ENCODE assay signal across 8 cellular contexts in genomic region chr10:114174462-114175190, GRCh38. TPM values are rescaled to one million over a fixed set of nuclear protein-coding genes. Genes with fewer than 3 reads are reported as not detected.
DNase-seq lines count a peak whose midpoint lies in the region; ATAC-seq, FAIRE-seq and TF ChIP-seq lines count a peak whose summit lies in the region.

No MANE protein-coding gene starts in this region.

- CTCF ChIA-PET in K562 (lab: Yijun Ruan, JAX; ENCODE audit: low intra/inter-chr PET ratio) = no interaction called here

- no peaks in the 10 kb centered on the region for H3K27me3 ChIP-seq in K562 (ENCODE audit: control insufficient read depth in 2 of 2, insufficient read depth in 2 of 2, low read length in 2 of 2)

- H3K27ac ChIP-seq in K562 (ENCODE audit: extremely low read depth, low read depth, low read length) = peak overlapping the region; percentile 85; the same call in 2 of the 3 replicates

- DNase-seq in AG08396 (ENCODE audit: low spot score) (peak; percentile 42), NCI-H69 (lab: John Stamatoyannopoulos, UW) (peak; percentile 73), K562 (ENCODE audit: extremely low read depth in 1 of 4, low spot score in 3 of 4) (no peak), inferior parietal cortex (ENCODE audit: extremely low spot score) (peak; percentile 32), NCI-H128 (lab: John Stamatoyannopoulos, UW; ENCODE audit: unreplicated experiment) (no peak)
- DNase-seq in stimulated activated CD8-positive, alpha-beta memory T cell treated with anti-CD3 and anti-CD28 coated beads, Interleukin-12 subunit alpha, Interleukin-12 subunit beta, amount 100 ng/mL, for 24 hours (ENCODE audit: extremely low read depth) = peak; percentile 15

- TF ChIP-seq POLR2A in K562 (conservative IDR thresholded peaks at IDR 0.05) = no peak

- in situ Hi-C loops in K562 (cut with MboI) = no loop called here

- H3K36me3 ChIP-seq in K562 (ENCODE audit: control insufficient read depth, insufficient read depth, low read length) = no peaks in the 10 kb centered on the region

- H3K4me3 ChIP-seq in K562 = peak overlapping the region; percentile 70

- TF ChIP-seq CTCF in K562 (IDR thresholded peaks at IDR 0.05 in 2 of 3, conservative IDR thresholded peaks at IDR 0.05 in 1 of 3; ENCODE audit: insufficient read depth in 2 of 3, low read depth in 1 of 3, low read length in 3 of 3) = no peak

- 3% methylated on average over 26 of the region's 29 CpGs for WGBS in K562 (ENCODE audit: insufficient coverage, low coverage, missing lambda C conversion rate)

- peaks cover 6 to 12% of the 10 kb centered on the region in 2 experiments; a peak in 4 of 5 replicates for H3K4me1 ChIP-seq in K562 (replicated peaks in 1 of 2; ENCODE audit: control insufficient read depth in 2 of 2, insufficient read depth in 2 of 2, low read length in 2 of 2)

- peak overlapping the region; percentile 92 for H3K4me2 ChIP-seq in K562 (ENCODE audit: insufficient read depth, low read length)

- intact Hi-C loops in K562 (cut with micrococcal nuclease) = no loop called here

- no peak for TF ChIP-seq EP300 in K562 (IDR thresholded peaks at IDR 0.05; ENCODE audit: low read length)

- peak overlapping the region; percentile 90 for H2AFZ ChIP-seq in K562 (ENCODE audit: low read depth, low read length)

- peaks cover 38% of the 10 kb centered on the region for H3K79me2 ChIP-seq in K562 (ENCODE audit: control insufficient read depth, insufficient read depth, low read length)

- no peak for TF ChIP-seq RAD21 in K562 (CRISPR knock-in tag; conservative IDR thresholded peaks at IDR 0.05 in 1 of 2, IDR thresholded peaks at IDR 0.05 in 1 of 2)

- FAIRE-seq in K562 (lab: Jason Lieb, UNC) = peak; percentile 37

- ATAC-seq in GM18508 (IDR thresholded peaks at IDR 0.05; ENCODE audit: insufficient read depth, unreplicated experiment) = peak; percentile 19
- peak; percentile 20 for ATAC-seq in HG02938 (IDR thresholded peaks at IDR 0.05; ENCODE audit: unreplicated experiment)
- ATAC-seq in K562 = peak; percentile 37

- no peaks in the 10 kb centered on the region for H4K20me1 ChIP-seq in K562 (replicated peaks; ENCODE audit: control insufficient read depth, insufficient read depth, low read length)

- POLR2A ChIA-PET in K562 (lab: Yijun Ruan, JAX) = interaction anchor here (0.6 to 1.0 kb wide), 3 partner anchors 9 to 1779 kb away, joined by 3 to 5 read pairs (median 4); no protein-coding TSS in a partner anchor

- peak overlapping the region; percentile 88 for H3K9ac ChIP-seq in K562 (ENCODE audit: insufficient read depth in 1 of 2, low read depth in 2 of 2, low read length in 2 of 2)

- BruUV-seq in K562 (replicated peaks; lab: Mats Ljungman, UMichigan) = no TSS peak

- no peaks in the 10 kb centered on the region for H3K9me1 ChIP-seq in K562 (ENCODE audit: control insufficient read depth, insufficient read depth, low read length)

- H3K9me3 ChIP-seq in K562 (replicated peaks; ENCODE audit: control insufficient read depth, insufficient read depth, low read depth, low read length) = no peaks in the 10 kb centered on the region

TF ChIP-seq in K562, 482 proteins besides CTCF, POLR2A, EP300 and RAD21 (continues in another document):
- TF ChIP-seq ZNF316 (IDR thresholded peaks at IDR 0.05) (peak; percentile 81), E2F5 (CRISPR knock-in tag; IDR thresholded peaks at IDR 0.05) (no peak), NR2C1 (IDR thresholded peaks at IDR 0.05) (no peak), NR2C1 (tag; IDR thresholded peaks at IDR 0.05) (no peak), C11orf30 (IDR thresholded peaks at IDR 0.05; ENCODE audit: low read depth) (peak; percentile 47; the same call in 1 of the 2 replicates), EP400 (IDR thresholded peaks at IDR 0.05) (no peak), ARID3B (CRISPR knock-in tag; IDR thresholded peaks at IDR 0.05; ENCODE audit: borderline replicate concordance) (no peak), PTTG1 (tag; IDR thresholded peaks at IDR 0.05; ENCODE audit: low read depth) (no peak), CBX8 (IDR thresholded peaks at IDR 0.05; ENCODE audit: borderline replicate concordance, extremely low read depth, low read depth, low read length, poor library complexity, severe bottlenecking) (no peak), EGR1 (conservative IDR thresholded peaks at IDR 0.05) (peak; percentile 74), NR1H2 (CRISPR knock-in tag; IDR thresholded peaks at IDR 0.05) (no peak), ZNF253 (CRISPR knock-in tag; conservative IDR thresholded peaks at IDR 0.05) (no peak), FOXJ3 (CRISPR knock-in tag; IDR thresholded peaks at IDR 0.05) (no peak), U2AF2 (optimal IDR thresholded peaks at IDR 0.05; ENCODE audit: low read depth, low read length) (no peak), BCOR (IDR thresholded peaks at IDR 0.05) (no peak), E2F6 (IDR thresholded peaks at IDR 0.05; ENCODE audit: borderline replicate concordance in 1 of 2, extremely low read depth in 1 of 2, insufficient read depth in 1 of 2, insufficient read length in 1 of 2, low read depth in 1 of 2, low read length in 1 of 2, poor library complexity in 1 of 2, severe bottlenecking in 1 of 2) (peak in 1 of 2 experiments; percentile 19), SNAPC5 (CRISPR knock-in tag; IDR thresholded peaks at IDR 0.05) (no peak), ZNF696 (CRISPR knock-in tag; conservative IDR thresholded peaks at IDR 0.05) (no peak)

RNA-seq across cellular contexts. Expression of gene CCDC186, which starts 0.6 kb away (rescaled TPM):
- 6.9 and 39.4 TPM in 2 replicates for total RNA-seq in K562 (2011; cell fraction: chromatin; rRNA removed; ENCODE audit: low replicate concordance)
- total RNA-seq in K562 (2011; cell fraction: nucleolus; rRNA removed) = 3.7 and 5.5 TPM in 2 replicates
- total RNA-seq in K562 (2011; cell fraction: nucleoplasm; rRNA removed) = 9.8 and 21.8 TPM in 2 replicates
- total RNA-seq in K562 (2014; rRNA removed) (2.5 and 7.5 TPM in 2 replicates), K562 (2014; rRNA removed; fragmentation: Illumina TruSeq; extraction: Trizol) (6.2 and 8.3 TPM in 2 replicates), K562 (2015; rRNA removed; fragmentation: Illumina TruSeq; extraction: Trizol) (4.7 and 5.5 TPM in 2 replicates), K562 (2021) (3.3 and 3.8 TPM in 2 replicates)
- polyA plus RNA-seq in K562 (2011; rRNA removed) (5.4 and 7.1 TPM in 2 replicates), K562 (2014; fragmentation: Illumina TruSeq; extraction: Trizol) (4.1 and 4.7 TPM in 2 replicates), K562 (2014; fragmentation: Nextera tagmentation; extraction: Ambion mirVana) (1 to 10 TPM; 2.0 to 2.6 TPM), K562 (2014; rRNA removed) (2.5 and 3.6 TPM in 2 replicates)
- polyA plus RNA-seq in K562 (2011; cell fraction: cytosol; rRNA removed) = 0.57 and 2.1 TPM in 2 replicates
- polyA plus RNA-seq in K562 (2011; cell fraction: nucleus; rRNA removed) = 3.4 and 5.4 TPM in 2 replicates
- polyA plus RNA-seq in K562 (2012) = 2.5 and 4.1 TPM in 2 replicates
- 9.6 and 18.2 TPM in 2 replicates for polyA minus RNA-seq in K562 (2011; rRNA and poly(A)+ RNA removed)
- polyA minus RNA-seq in K562 (2011; cell fraction: cytosol; rRNA and poly(A)+ RNA removed) = 1.5 and 2.2 TPM in 2 replicates
- polyA minus RNA-seq in K562 (2011; cell fraction: nucleus; rRNA and poly(A)+ RNA removed) = 6.2 and 17.5 TPM in 2 replicates

RNA-seq across cellular contexts. Expression of gene TDRD1, which starts 4.5 kb away (rescaled TPM):
- total RNA-seq in K562 (2011; cell fraction: chromatin; rRNA removed; ENCODE audit: low replicate concordance) = not detected in 2 replicates
- not detected in 2 replicates for total RNA-seq in K562 (2011; cell fraction: nucleolus; rRNA removed)
- total RNA-seq in K562 (2011; cell fraction: nucleoplasm; rRNA removed) = not detected in 2 replicates
- total RNA-seq in K562 (2014; rRNA removed) = not detected in 2 replicates
- total RNA-seq in K562 (2014; rRNA removed; fragmentation: Illumina TruSeq; extraction: Trizol) = not detected in 2 replicates
- not detected in 2 replicates for total RNA-seq in K562 (2015; rRNA removed; fragmentation: Illumina TruSeq; extraction: Trizol)
- not detected in 2 replicates for total RNA-seq in K562 (2021)
- polyA plus RNA-seq in K562 (2011; rRNA removed) = not detected in 2 replicates
- polyA plus RNA-seq in K562 (2011; cell fraction: cytosol; rRNA removed) = not detected in 2 replicates
- polyA plus RNA-seq in K562 (2011; cell fraction: nucleus; rRNA removed) = not detected in 2 replicates
- not detected in 2 replicates for polyA plus RNA-seq in K562 (2012)
- polyA plus RNA-seq in K562 (2014; fragmentation: Illumina TruSeq; extraction: Trizol) = not detected in 2 replicates
- not detected for polyA plus RNA-seq in K562 (2014; fragmentation: Nextera tagmentation; extraction: Ambion mirVana)
- not detected in 2 replicates for polyA plus RNA-seq in K562 (2014; rRNA removed)
- not detected in 2 replicates for polyA minus RNA-seq in K562 (2011; rRNA and poly(A)+ RNA removed)
- not detected in 2 replicates for polyA minus RNA-seq in K562 (2011; cell fraction: cytosol; rRNA and poly(A)+ RNA removed)
- not detected in 2 replicates for polyA minus RNA-seq in K562 (2011; cell fraction: nucleus; rRNA and poly(A)+ RNA removed)

Comparison
In these comparisons a context has a peak if more than half of its experiments do, and no peak if none do; other contexts are left out.
1. DNase-seq: peak in AG08396 (single experiment), NCI-H69 (single experiment), inferior parietal cortex (single experiment) and stimulated activated CD8-positive, alpha-beta memory T cell treated with anti-CD3 and anti-CD28 coated beads, Interleukin-12 subunit alpha, Interleukin-12 subunit beta, amount 100 ng/mL, for 24 hours (single experiment); none in K562 (0 of 4) and NCI-H128 (single experiment).
2. Peak in every context shown above with its lines, with median percentiles within 50 percentile points of each other: ATAC-seq.